1 cellular context compared by ENCODE assay signal in genomic region chr12:57090924-57091632, GRCh38.
TF ChIP-seq lines count a peak whose summit lies in the region.

No MANE protein-coding gene starts in this region.

TF ChIP-seq in IMR-90, 13 proteins besides CTCF, POLR2A, EP300 and RAD21 (continued from another document):
- TF ChIP-seq ELK1 (IDR thresholded peaks at IDR 0.05; ENCODE audit: borderline replicate concordance, low read depth, low read length) = no peak
- no peak for TF ChIP-seq MAFK (IDR thresholded peaks at IDR 0.05; ENCODE audit: low read depth, low read length)
- no peak for TF ChIP-seq CHD1 (IDR thresholded peaks at IDR 0.05; ENCODE audit: low read depth, low read length)
- no peak for TF ChIP-seq CEBPB (IDR thresholded peaks at IDR 0.05; ENCODE audit: low read depth, low read length)
- no peak for TF ChIP-seq BHLHE40 (IDR thresholded peaks at IDR 0.05; ENCODE audit: low read depth, low read length)
- TF ChIP-seq FOS (IDR thresholded peaks at IDR 0.05; ENCODE audit: low read depth, low read length) = no peak
- TF ChIP-seq NFE2L2 (IDR thresholded peaks at IDR 0.05; ENCODE audit: low read depth, low read length) = no peak
- no peak for TF ChIP-seq RCOR1 (IDR thresholded peaks at IDR 0.05; ENCODE audit: insufficient replicate concordance, low read length)
- no peak for TF ChIP-seq RFX5 (IDR thresholded peaks at IDR 0.05; ENCODE audit: low read depth, low read length)
